In the genomic region with DNA sequence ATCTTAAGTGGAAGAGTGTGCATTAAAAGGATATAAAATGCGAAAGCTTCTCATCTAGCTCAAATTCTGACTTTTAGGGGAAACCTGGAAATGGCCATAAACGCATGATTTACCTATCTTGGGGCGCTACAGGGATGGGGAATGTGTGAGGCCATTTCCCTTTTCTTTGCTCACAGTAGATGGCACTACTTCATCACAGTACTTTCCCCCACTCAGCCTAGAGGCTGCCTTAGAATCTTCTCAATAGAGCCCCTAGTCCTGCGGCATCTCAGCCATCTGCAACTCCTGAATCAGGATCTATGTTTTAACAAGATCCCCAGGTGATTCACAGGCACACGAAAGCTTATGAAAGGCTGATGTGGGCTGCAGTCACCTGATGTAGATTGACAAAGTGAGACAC, we compare ENCODE assay signal across 8 cellular contexts.
A peak's percentile ranks its signal among the peaks of the same experiment; 100 is the strongest.
DNase-seq lines count a peak whose midpoint lies in the region; ATAC-seq and TF ChIP-seq lines count a peak whose summit lies in the region.

No MANE protein-coding gene starts in this region.

- H3K27ac Mint-ChIP-seq in activated naive CD8-positive, alpha-beta T cell treated with anti-CD3 and anti-CD28 coated beads, Interleukin-2, amount 50 U/mL, for 24 hours = no peak overlapping the region

- H3K36me3 ChIP-seq in body of pancreas (replicated peaks in 1 of 2; ENCODE audit: insufficient read depth in 1 of 2, low read depth in 2 of 2) = no peaks in the 10 kb centered on the region

- WGBS in body of pancreas, 2 donors = 44 to 52% methylated on average over 5 of the region's 5 CpGs

- ATAC-seq in Right ventricle myocardium superior (ENCODE audit: poor library complexity) (peak; percentile 76), body of pancreas (peak; percentile 47), left lobe of liver (peak; percentile 71), GM19467 (IDR thresholded peaks at IDR 0.05; ENCODE audit: unreplicated experiment) (no peak)
- ATAC-seq in activated naive CD8-positive, alpha-beta T cell treated with anti-CD3 and anti-CD28 coated beads, Interleukin-2, amount 50 U/mL, for 24 hours = no peak

- H3K27ac ChIP-seq in body of pancreas = no peak overlapping the region

- peak; percentile 14 to 60 (median 51) for TF ChIP-seq CTCF in body of pancreas (IDR thresholded peaks at IDR 0.05)

- no peak overlapping the region for H3K4me3 ChIP-seq in body of pancreas

- no peak overlapping the region for H3K4me3 Mint-ChIP-seq in activated naive CD8-positive, alpha-beta T cell treated with anti-CD3 and anti-CD28 coated beads, Interleukin-2, amount 50 U/mL, for 24 hours

- TF ChIP-seq POLR2A in body of pancreas (IDR thresholded peaks at IDR 0.05) = no peak

- H3K36me3 Mint-ChIP-seq in activated naive CD8-positive, alpha-beta T cell treated with anti-CD3 and anti-CD28 coated beads, Interleukin-2, amount 50 U/mL, for 24 hours (ENCODE audit: low read depth) = no peaks in the 10 kb centered on the region

- no peaks in the 10 kb centered on the region for H3K4me1 Mint-ChIP-seq in activated naive CD8-positive, alpha-beta T cell treated with anti-CD3 and anti-CD28 coated beads, Interleukin-2, amount 50 U/mL, for 24 hours

- H3K9me3 ChIP-seq in body of pancreas = no peaks in the 10 kb centered on the region

- no peaks in the 10 kb centered on the region for H3K9me3 Mint-ChIP-seq in activated naive CD8-positive, alpha-beta T cell treated with anti-CD3 and anti-CD28 coated beads, Interleukin-2, amount 50 U/mL, for 24 hours

- DNase-seq in Right ventricle myocardium superior (no peak), cardiac septum (ENCODE audit: low spot score) (no peak), NCI-H1092 (lab: John Stamatoyannopoulos, UW) (peak; percentile 1), body of pancreas (peak in 1 of 4 donors; percentile 20), left lobe of liver (ENCODE audit: low spot score) (no peak), NCI-H187 (lab: John Stamatoyannopoulos, UW) (no peak)
- no peak for DNase-seq in activated naive CD8-positive, alpha-beta T cell treated with anti-CD3 and anti-CD28 coated beads, Interleukin-2, amount 50 U/mL, for 24 hours

- H3K27me3 ChIP-seq in body of pancreas = no peaks in the 10 kb centered on the region

- H3K4me1 ChIP-seq in body of pancreas = peaks cover 13% of the 10 kb centered on the region

- intact Hi-C loops in Right ventricle myocardium superior (cut with DNase I) (loop anchor here (5.0 kb wide), 1 partner anchor 424 kb away; no protein-coding TSS in a partner anchor), cardiac septum (cut with DNase I) (loop anchor here (5.0 kb wide), 2 partner anchors 71 to 429 kb away; no protein-coding TSS in a partner anchor), body of pancreas (cut with DNase I) (no loop called here)

- H3K27me3 Mint-ChIP-seq in activated naive CD8-positive, alpha-beta T cell treated with anti-CD3 and anti-CD28 coated beads, Interleukin-2, amount 50 U/mL, for 24 hours = no peaks in the 10 kb centered on the region

Comparison
In these comparisons a context has a peak if more than half of its experiments do, and no peak if none do; other contexts are left out.
1. ATAC-seq: peak in Right ventricle myocardium superior (single experiment), body of pancreas (single experiment) and left lobe of liver (single experiment); none in GM19467 (single experiment) and activated naive CD8-positive, alpha-beta T cell treated with anti-CD3 and anti-CD28 coated beads, Interleukin-2, amount 50 U/mL, for 24 hours (single experiment).